In the genomic region with DNA sequence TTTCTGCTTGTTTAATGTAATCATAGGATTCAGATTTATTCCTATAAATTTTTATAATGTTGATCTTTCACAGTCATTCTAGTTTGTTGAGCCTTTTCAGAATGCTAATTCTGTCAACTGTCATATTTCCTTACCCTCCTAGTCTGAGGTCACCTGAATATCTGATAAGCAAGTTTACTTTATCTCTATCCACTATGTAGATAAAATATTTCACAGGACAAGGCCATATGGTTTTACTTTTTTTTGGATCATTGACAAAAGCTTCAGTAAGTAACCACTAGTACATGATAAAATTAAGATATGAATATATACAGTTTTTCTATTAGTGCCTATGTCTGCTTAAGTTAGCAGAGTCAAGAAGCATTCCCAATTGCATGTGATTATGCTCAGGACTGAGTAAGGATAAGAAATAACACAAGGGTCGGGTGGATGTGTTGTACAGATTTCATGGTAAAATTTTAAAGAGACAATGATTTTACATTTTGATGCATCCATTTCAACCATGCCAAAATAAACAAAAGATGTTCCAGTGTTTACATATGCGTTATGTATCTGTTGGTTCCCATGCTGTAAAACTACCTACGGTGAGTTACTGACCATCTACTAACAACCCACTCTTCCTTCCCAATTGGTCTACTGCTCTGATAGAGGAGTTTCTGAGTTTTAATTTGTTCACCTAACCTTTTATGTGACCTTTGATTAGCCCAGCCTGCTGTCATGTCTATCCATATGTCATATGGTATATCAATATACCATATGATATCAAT, we compare ENCODE assay signal across 28 cellular contexts.
"Had no signal": no experiment of that assay in that cellular context is flagged by ENCODE, and none has a peak within 500 bp of the region (broad histone marks: within the 10 kb centered on the region; RNA-seq: fewer than 3 reads in every experiment).

No MANE protein-coding gene starts in this region.

- H3K9me3 ChIP-seq: breast epithelium, MG63, SJCRH30 had no signal

- H3K36me3 Mint-ChIP-seq: activated CD4-positive, alpha-beta memory T cell treated with anti-CD3 and anti-CD28 coated beads for 36 hours; activated naive CD8-positive, alpha-beta T cell had no signal

- H3K27ac ChIP-seq: breast epithelium, KMS-11, SJCRH30 had no signal

- H3K4me2 ChIP-seq: KMS-11 had no signal

- H3K27me3 Mint-ChIP-seq: activated B cell treated with CpG ODN at 0.5 μM for 24 hours; activated CD4-positive, alpha-beta memory T cell treated with anti-CD3 and anti-CD28 coated beads for 36 hours; activated CD4-positive, alpha-beta T cell treated with anti-CD3 and anti-CD28 coated beads, Interleukin-2, amount 10 ng/mL, durations not matched to agents 7 days and 5 days; activated naive CD8-positive, alpha-beta T cell; activated T-helper 17 cell treated with anti-CD3 and anti-CD28 coated beads, Interleukin-2, amount 50 U/mL, for 72 hours; T-helper 17 cell had no signal

- H3K9me3 Mint-ChIP-seq: activated B cell treated with CpG ODN at 0.5 μM for 24 hours; activated CD4-positive, alpha-beta memory T cell treated with anti-CD3 and anti-CD28 coated beads for 36 hours; activated CD4-positive, alpha-beta T cell treated with anti-CD3 and anti-CD28 coated beads, Interleukin-2, amount 10 ng/mL, durations not matched to agents 7 days and 5 days; activated naive CD4-positive, alpha-beta T cell treated with anti-CD3 and anti-CD28 coated beads for 36 hours; activated T-helper 17 cell treated with anti-CD3 and anti-CD28 coated beads, Interleukin-2, amount 50 U/mL, for 72 hours had no signal

- DNase-seq: activated B cell treated with CpG ODN at 0.5 μM for 24 hours; activated CD4-positive, alpha-beta memory T cell treated with anti-CD3 and anti-CD28 coated beads for 36 hours; activated CD4-positive, alpha-beta T cell treated with anti-CD3 and anti-CD28 coated beads, Interleukin-2, amount 10 ng/mL, durations not matched to agents 7 days and 5 days; activated CD8-positive, alpha-beta memory T cell treated with anti-CD3 and anti-CD28 coated beads for 24 hours; activated gamma-delta T cell; activated naive CD4-positive, alpha-beta T cell treated with anti-CD3 and anti-CD28 coated beads for 36 hours; activated T-cell treated with anti-CD3 and anti-CD28 coated beads for 4 hours; activated T-cell treated with anti-CD3 and anti-CD28 coated beads, Interleukin-2, amount 50 U/mL, for 48 hours; caudate nucleus; NCI-H1092 treated with DMSO at 0.1 percent for 48 hours; NCI-H1436; NCI-H1694 treated with DMSO at 0.1 percent for 48 hours; NCI-H2029 treated with DMSO at 0.1 percent for 48 hours; NCI-H345; NCI-H510A; NCI-H526 treated with DMSO at 0.1 percent for 48 hours; NCI-H82; RPMI8226; SJCRH30; T-helper 17 cell; T-helper 9 cell had no signal

- H3K4me3 ChIP-seq: breast epithelium, MG63, SJCRH30 had no signal

- H3K4me3 Mint-ChIP-seq: activated B cell treated with CpG ODN at 0.5 μM for 24 hours; activated CD4-positive, alpha-beta memory T cell treated with anti-CD3 and anti-CD28 coated beads for 36 hours; activated CD4-positive, alpha-beta T cell treated with anti-CD3 and anti-CD28 coated beads, Interleukin-2, amount 10 ng/mL, durations not matched to agents 7 days and 5 days; activated naive CD4-positive, alpha-beta T cell treated with anti-CD3 and anti-CD28 coated beads for 36 hours; activated naive CD8-positive, alpha-beta T cell; activated T-helper 17 cell treated with anti-CD3 and anti-CD28 coated beads, Interleukin-2, amount 50 U/mL, for 72 hours; T-helper 17 cell had no signal

- H3K36me3 ChIP-seq: breast epithelium, MG63, SJCRH30 had no signal

- H3K4me1 ChIP-seq: breast epithelium, SJCRH30 had no signal

- H3K27ac Mint-ChIP-seq: activated B cell treated with CpG ODN at 0.5 μM for 24 hours; activated CD4-positive, alpha-beta memory T cell treated with anti-CD3 and anti-CD28 coated beads for 36 hours; activated CD4-positive, alpha-beta T cell treated with anti-CD3 and anti-CD28 coated beads, Interleukin-2, amount 10 ng/mL, durations not matched to agents 7 days and 5 days; activated naive CD4-positive, alpha-beta T cell treated with anti-CD3 and anti-CD28 coated beads for 36 hours; activated naive CD8-positive, alpha-beta T cell; activated T-helper 17 cell treated with anti-CD3 and anti-CD28 coated beads, Interleukin-2, amount 50 U/mL, for 72 hours; T-helper 17 cell had no signal

- ATAC-seq: activated T-helper 17 cell treated with anti-CD3 and anti-CD28 coated beads, Interleukin-2, amount 50 U/mL, for 72 hours; Panc1; Right ventricle myocardium inferior; T-helper 17 cell had no signal

- H3K4me1 Mint-ChIP-seq: activated B cell treated with CpG ODN at 0.5 μM for 24 hours; activated CD4-positive, alpha-beta T cell treated with anti-CD3 and anti-CD28 coated beads, Interleukin-2, amount 10 ng/mL, durations not matched to agents 7 days and 5 days; activated T-helper 17 cell treated with anti-CD3 and anti-CD28 coated beads, Interleukin-2, amount 50 U/mL, for 72 hours; T-helper 17 cell had no signal

- H3K9ac ChIP-seq: KMS-11 had no signal

- H3K27me3 ChIP-seq: breast epithelium, MG63, SJCRH30 had no signal
